Comparison of ENCODE assay signal across 12 cellular contexts in the genomic region with DNA sequence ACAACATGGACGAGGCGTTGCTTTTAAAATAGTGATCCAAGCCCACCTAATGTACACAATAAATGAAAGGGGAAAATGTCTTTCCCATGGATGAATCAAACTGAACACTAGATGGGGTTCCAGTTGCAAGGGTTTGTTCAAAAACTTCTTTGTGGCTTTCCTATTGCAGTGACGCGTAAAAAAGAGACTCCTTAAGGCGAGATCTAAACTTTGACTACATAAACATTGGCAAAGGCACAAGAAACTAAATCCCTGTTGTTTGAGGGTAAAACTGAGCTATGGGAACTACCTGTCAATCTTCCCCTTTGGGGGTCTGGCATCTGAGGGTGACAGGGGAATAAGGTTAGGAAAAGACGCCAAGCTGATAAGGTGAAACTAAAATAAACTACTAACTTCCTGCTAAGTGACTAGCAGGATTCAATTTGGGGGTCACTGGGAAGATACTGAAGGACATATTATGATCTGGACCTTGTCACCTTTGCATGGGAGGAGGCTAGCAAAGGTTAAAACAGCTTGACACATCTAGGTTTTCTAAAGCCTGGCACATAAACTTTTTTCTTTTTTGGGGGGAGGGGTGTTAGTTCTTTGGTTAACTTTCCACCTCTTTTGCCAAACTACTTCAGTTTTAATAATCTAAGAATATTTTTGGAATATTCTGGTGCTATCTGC. TPM values are rescaled to one million over a fixed set of nuclear protein-coding genes. Genes with fewer than 3 reads are reported as not detected.
A peak's percentile ranks its signal among the peaks of the same experiment; 100 is the strongest.
DNase-seq lines count a peak whose midpoint lies in the region; ATAC-seq and TF ChIP-seq lines count a peak whose summit lies in the region.
"Had no signal": no experiment of that assay in that cellular context is flagged by ENCODE, and none has a peak within 500 bp of the region (broad histone marks: within the 10 kb centered on the region; RNA-seq: fewer than 3 reads in every experiment).

No MANE protein-coding gene starts in this region.

- CTCF ChIA-PET in CD8-positive, alpha-beta T cell (lab: Charles Lee), result no interaction called here

- H3K27me3 ChIP-seq in NT2/D1 (ENCODE audit: insufficient read depth, insufficient read length), result no peaks in the 10 kb centered on the region
- H3K27me3 ChIP-seq in osteoblast (ENCODE audit: insufficient read depth, low read length), result no peaks in the 10 kb centered on the region
- H3K27me3 ChIP-seq in CD8-positive, alpha-beta T cell (ENCODE audit: insufficient read depth, low read length), result no peaks in the 10 kb centered on the region

- H3K27me3 Mint-ChIP-seq in CD8-positive, alpha-beta T cell (ENCODE audit: low read depth), result peaks cover 34% of the 10 kb centered on the region

- no peaks in the 10 kb centered on the region for H3K9me3 Mint-ChIP-seq in CD8-positive, alpha-beta T cell

- peak; percentile 50 for TF ChIP-seq CTCF in osteoblast (IDR thresholded peaks at IDR 0.05; ENCODE audit: extremely low read depth, low read depth, low read length)
- no peak for TF ChIP-seq CTCF in CD8-positive, alpha-beta T cell (IDR thresholded peaks at IDR 0.05)

- H3K4me1 ChIP-seq in NT2/D1 (ENCODE audit: insufficient read depth, insufficient read length) (peaks cover 3% of the 10 kb centered on the region), osteoblast (ENCODE audit: insufficient read depth, low read length) (no peaks in the 10 kb centered on the region)
- H3K4me1 ChIP-seq in CD8-positive, alpha-beta T cell (ENCODE audit: insufficient read depth, low read length), result no peaks in the 10 kb centered on the region

- H3K9me3 ChIP-seq in NT2/D1 (ENCODE audit: insufficient read depth, low read length), result no peaks in the 10 kb centered on the region
- H3K9me3 ChIP-seq in osteoblast (ENCODE audit: low read depth, low read length), result no peaks in the 10 kb centered on the region
- no peaks in the 10 kb centered on the region for H3K9me3 ChIP-seq in CD8-positive, alpha-beta T cell (ENCODE audit: low read length)

- H3K79me2 ChIP-seq in osteoblast (ENCODE audit: insufficient read depth, low read length), result no peaks in the 10 kb centered on the region

- DNase-seq in COLO829 (ENCODE audit: low spot score) (peak; percentile 28), NT2/D1 (ENCODE audit: low read depth, low spot score) (no peak), fibroblast of peridontal ligament (ENCODE audit: extremely low read depth) (peak; percentile 82), osteoblast (ENCODE audit: insufficient read length, low spot score, missing footprints) (no peak), activated T-cell treated with anti-CD3 and anti-CD28 coated beads for 4 hours (no peak)
- DNase-seq in CD8-positive, alpha-beta T cell, result no peak
- DNase-seq: activated gamma-delta T cell; Karpas-422; stimulated activated CD4-positive, alpha-beta T cell treated with anti-CD3 and anti-CD28 coated beads, Interleukin-4, amount 100 ng/mL, for 4 hours; trophoblast cell had no signal

- H3K27ac ChIP-seq in osteoblast (ENCODE audit: low read depth, low read length), result no peak overlapping the region
- H3K27ac ChIP-seq in CD8-positive, alpha-beta T cell (ENCODE audit: low read depth, low read length), result no peak overlapping the region

- H3K36me3 Mint-ChIP-seq in CD8-positive, alpha-beta T cell, result no peaks in the 10 kb centered on the region

- H4K20me1 ChIP-seq in osteoblast (ENCODE audit: insufficient read depth, low read length), result no peaks in the 10 kb centered on the region

- no peak overlapping the region for H2AFZ ChIP-seq in osteoblast (ENCODE audit: low read length)

- H3K4me3 Mint-ChIP-seq in CD8-positive, alpha-beta T cell, result no peak overlapping the region

- H3K36me3 ChIP-seq in NT2/D1 (ENCODE audit: insufficient read depth, insufficient read length, low read length) (peaks cover 27% of the 10 kb centered on the region), osteoblast (ENCODE audit: insufficient read depth, low read length) (no peaks in the 10 kb centered on the region)
- H3K36me3 ChIP-seq in CD8-positive, alpha-beta T cell (ENCODE audit: insufficient read depth, low read length), result no peaks in the 10 kb centered on the region

- H3K4me3 ChIP-seq in NT2/D1 (ENCODE audit: insufficient read length, low read depth) (peak overlapping the region; percentile 3), osteoblast (ENCODE audit: insufficient read depth, low read length) (peak overlapping the region; percentile 32)
- no peak overlapping the region for H3K4me3 ChIP-seq in CD8-positive, alpha-beta T cell (ENCODE audit: low read depth, low read length)

- intact Hi-C loops in CD8-positive, alpha-beta T cell (cut with DNase I, micrococcal nuclease), result no loop called here

- H3K27ac Mint-ChIP-seq in CD8-positive, alpha-beta T cell, result no peak overlapping the region

- no peak for ATAC-seq in GM18870 (IDR thresholded peaks at IDR 0.05; ENCODE audit: unreplicated experiment)
- no peak for ATAC-seq in GM18873 (IDR thresholded peaks at IDR 0.05; ENCODE audit: low FRiP score, unreplicated experiment)
- ATAC-seq in CD8-positive, alpha-beta T cell, result no peak

- peaks cover 2% of the 10 kb centered on the region for H3K4me1 Mint-ChIP-seq in CD8-positive, alpha-beta T cell (ENCODE audit: low read depth)

- POLR2A ChIA-PET in CD8-positive, alpha-beta T cell (lab: Charles Lee), result no interaction called here

- no peak overlapping the region for H3K9ac ChIP-seq in NT2/D1 (ENCODE audit: insufficient read length, low read depth)

- peak overlapping the region; percentile 53 for H3K4me2 ChIP-seq in osteoblast (ENCODE audit: insufficient read depth, low read length)

RNA-seq across cellular contexts. Expression of a gene that starts 4.7 kb away (rescaled TPM):
- total RNA-seq in osteoblast, result under 0.01 TPM in 2 replicates
- total RNA-seq in CD8-positive, alpha-beta T cell, result not detected

Comparison
In these comparisons a context has a peak if more than half of its experiments do, and no peak if none do; other contexts are left out.
1. DNase-seq: peak in COLO829 (single experiment) and fibroblast of peridontal ligament (single experiment); none in NT2/D1 (single experiment), osteoblast (single experiment), CD8-positive, alpha-beta T cell (0 of 7) and activated T-cell treated with anti-CD3 and anti-CD28 coated beads for 4 hours (single experiment).